9 cellular contexts compared by ENCODE assay signal in genomic region chr15:38481113-38481512, GRCh38.
"Had no signal": no experiment of that assay in that cellular context is flagged by ENCODE, and none has a peak within 500 bp of the region (broad histone marks: within the 10 kb centered on the region; RNA-seq: fewer than 3 reads in every experiment).

No MANE protein-coding gene starts in this region.

- H3K27ac Mint-ChIP-seq: brain, neural progenitor cell had no signal

- ATAC-seq: right lobe of liver had no signal

- DNase-seq: activated naive CD4-positive, alpha-beta T cell treated with anti-CD3 and anti-CD28 coated beads, Interleukin-2, amount 10 ng/mL, durations not matched to agents 7 days and 5 days; amygdala; effector CD8-positive, alpha-beta T cell; foreskin melanocyte; right lobe of liver; SIG-M5; T-helper 9 cell had no signal

- H3K27me3 Mint-ChIP-seq: activated naive CD4-positive, alpha-beta T cell treated with anti-CD3 and anti-CD28 coated beads, Interleukin-2, amount 10 ng/mL, durations not matched to agents 7 days and 5 days; brain had no signal

- H3K4me1 Mint-ChIP-seq: brain, neural progenitor cell had no signal

- H3K9me3 Mint-ChIP-seq: activated naive CD4-positive, alpha-beta T cell treated with anti-CD3 and anti-CD28 coated beads, Interleukin-2, amount 10 ng/mL, durations not matched to agents 7 days and 5 days; brain; neural progenitor cell had no signal

- H3K4me3 Mint-ChIP-seq: activated naive CD4-positive, alpha-beta T cell treated with anti-CD3 and anti-CD28 coated beads, Interleukin-2, amount 10 ng/mL, durations not matched to agents 7 days and 5 days; brain; neural progenitor cell had no signal
